ENCODE assay signal across 22 cellular contexts in the genomic region with DNA sequence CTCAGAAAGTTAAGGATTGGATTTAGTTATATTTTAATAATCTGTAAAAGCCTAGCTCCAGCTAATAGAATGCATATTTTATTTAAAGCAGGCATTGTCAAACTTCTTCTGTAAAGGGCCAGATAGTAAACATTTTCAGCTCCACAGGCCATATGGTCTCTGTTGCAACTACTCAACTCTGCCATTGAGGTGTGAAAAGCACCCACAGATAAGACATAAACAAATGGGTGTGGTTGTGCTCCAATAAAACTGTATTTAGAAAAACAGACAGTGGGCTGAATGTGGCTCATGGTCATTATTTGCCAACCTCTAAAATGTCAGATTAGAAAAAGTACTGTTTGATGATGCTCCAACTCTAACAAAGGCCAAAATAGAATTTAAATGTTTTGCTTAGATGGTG.
A peak's percentile ranks its signal among the peaks of the same experiment; 100 is the strongest.
DNase-seq lines count a peak whose midpoint lies in the region; ATAC-seq, FAIRE-seq and TF ChIP-seq lines count a peak whose summit lies in the region.
"Had no signal": no experiment of that assay in that cellular context is flagged by ENCODE, and none has a peak within 500 bp of the region (broad histone marks: within the 10 kb centered on the region; RNA-seq: fewer than 3 reads in every experiment).

No MANE protein-coding gene starts in this region.

- TF ChIP-seq CTCF in sigmoid colon (IDR thresholded peaks at IDR 0.05) (no peak), D721Med (IDR thresholded peaks at IDR 0.05; ENCODE audit: insufficient read depth, missing control alignments) (no peak)

- H3K9me3 ChIP-seq in sigmoid colon = no peaks in the 10 kb centered on the region
- H3K9me3 ChIP-seq: MG63 had no signal

- TF ChIP-seq EP300 in sigmoid colon (IDR thresholded peaks at IDR 0.05) = no peak

- H3K4me1 ChIP-seq in sigmoid colon = peaks cover 0 to 32% (median 19%) of the 10 kb centered on the region in 4 donors
- H3K4me1 ChIP-seq: A549, BLaER1, gastrocnemius medialis had no signal

- ATAC-seq in HG02798 (IDR thresholded peaks at IDR 0.05; ENCODE audit: poor library complexity, unreplicated experiment) (no peak), GM19395 (IDR thresholded peaks at IDR 0.05; ENCODE audit: unreplicated experiment) (no peak)
- ATAC-seq: A549, gastrocnemius medialis, HCT116 had no signal

- no peak for TF ChIP-seq POLR2A in sigmoid colon (IDR thresholded peaks at IDR 0.05)

- H3K4me1 Mint-ChIP-seq in activated CD4-positive, alpha-beta T cell treated with anti-CD3 and anti-CD28 coated beads, Interleukin-2, amount 10 ng/mL, durations not matched to agents 24 days and 14 days = peaks cover 66% of the 10 kb centered on the region
- H3K4me1 Mint-ChIP-seq in activated naive CD8-positive, alpha-beta T cell (ENCODE audit: low read depth) = peaks cover 55% of the 10 kb centered on the region
- H3K4me1 Mint-ChIP-seq: memory B cell had no signal

- H3K4me3 ChIP-seq in sigmoid colon = no peak overlapping the region
- H3K4me3 ChIP-seq: A549, BLaER1, cardiac muscle cell, gastrocnemius medialis, MG63 had no signal

- peak; percentile 69 for DNase-seq in activated CD4-positive, alpha-beta T cell treated with anti-CD3 and anti-CD28 coated beads, Interleukin-2, amount 10 ng/mL, durations not matched to agents 24 days and 14 days
- DNase-seq in activated CD4-positive, alpha-beta T cell treated with anti-CD3 and anti-CD28 coated beads, Interleukin-2, amount 50 U/mL, for 48 hours = no peak
- DNase-seq in NCI-H460 (ENCODE audit: extremely low read depth, low read depth) (peak; percentile 59), sigmoid colon (no peak), D721Med (ENCODE audit: insufficient read length, low spot score) (no peak)
- DNase-seq: activated T-cell treated with anti-CD3 and anti-CD28 coated beads, Interleukin-2, amount 50 U/mL, for 4 hours; DMS153; gastrocnemius medialis; MG63; NCI-H226; nephron progenitor cell; posterior cingulate gyrus; small intestine had no signal

- H3K4me3 Mint-ChIP-seq in activated CD4-positive, alpha-beta T cell treated with anti-CD3 and anti-CD28 coated beads, Interleukin-2, amount 10 ng/mL, durations not matched to agents 24 days and 14 days = peak overlapping the region; percentile 53
- H3K4me3 Mint-ChIP-seq in activated naive CD8-positive, alpha-beta T cell = no peak overlapping the region
- H3K4me3 Mint-ChIP-seq: activated T-cell treated with anti-CD3 and anti-CD28 coated beads, Interleukin-2, amount 50 U/mL, for 4 hours; memory B cell; nephron progenitor cell had no signal

- H3K27ac Mint-ChIP-seq in activated CD4-positive, alpha-beta T cell treated with anti-CD3 and anti-CD28 coated beads, Interleukin-2, amount 10 ng/mL, durations not matched to agents 24 days and 14 days = peak overlapping the region; percentile 96
- peak overlapping the region; percentile 88 for H3K27ac Mint-ChIP-seq in activated naive CD8-positive, alpha-beta T cell
- H3K27ac Mint-ChIP-seq: memory B cell, nephron progenitor cell had no signal

- no peaks in the 10 kb centered on the region for H3K27me3 Mint-ChIP-seq in activated CD4-positive, alpha-beta T cell treated with anti-CD3 and anti-CD28 coated beads, Interleukin-2, amount 10 ng/mL, durations not matched to agents 24 days and 14 days
- H3K27me3 Mint-ChIP-seq in activated naive CD8-positive, alpha-beta T cell = no peaks in the 10 kb centered on the region

- no peaks in the 10 kb centered on the region for H3K27me3 ChIP-seq in sigmoid colon
- H3K27me3 ChIP-seq: BLaER1, cardiac muscle cell, MG63 had no signal

- peaks cover 50% of the 10 kb centered on the region for H3K36me3 Mint-ChIP-seq in activated CD4-positive, alpha-beta T cell treated with anti-CD3 and anti-CD28 coated beads, Interleukin-2, amount 10 ng/mL, durations not matched to agents 24 days and 14 days (ENCODE audit: low read depth)
- peaks cover 29% of the 10 kb centered on the region for H3K36me3 Mint-ChIP-seq in activated naive CD8-positive, alpha-beta T cell
- H3K36me3 Mint-ChIP-seq: memory B cell had no signal

- intact Hi-C loops in activated CD4-positive, alpha-beta T cell treated with anti-CD3 and anti-CD28 coated beads, Interleukin-2, amount 10 ng/mL, durations not matched to agents 24 days and 14 days (cut with micrococcal nuclease) = loop anchor here (1.0 to 10.0 kb wide), 17 partner anchors 13 to 1108 kb away; no protein-coding TSS in a partner anchor
- intact Hi-C loops in sigmoid colon (cut with DNase I) = loop anchor here (2.0 to 10.0 kb wide), 3 partner anchors 80 to 568 kb away; no protein-coding TSS in a partner anchor

- no peak for FAIRE-seq in D721Med (lab: Jason Lieb, UNC)
- FAIRE-seq: A549, small intestine had no signal

- H3K27ac ChIP-seq in sigmoid colon = peak overlapping the region in 3 of 4 donors; percentile 68 to 75 (median 69)
- H3K27ac ChIP-seq: A549, BLaER1, cardiac muscle cell, gastrocnemius medialis, HL-60 had no signal

- peaks cover 34% of the 10 kb centered on the region for H3K9me3 Mint-ChIP-seq in activated CD4-positive, alpha-beta T cell treated with anti-CD3 and anti-CD28 coated beads, Interleukin-2, amount 10 ng/mL, durations not matched to agents 24 days and 14 days
- H3K9me3 Mint-ChIP-seq in activated naive CD8-positive, alpha-beta T cell (ENCODE audit: low read depth) = peaks cover 12% of the 10 kb centered on the region
- H3K9me3 Mint-ChIP-seq: memory B cell had no signal

- no peaks in the 10 kb centered on the region for H3K36me3 ChIP-seq in sigmoid colon
- H3K36me3 ChIP-seq: BLaER1, cardiac muscle cell, gastrocnemius medialis, MG63 had no signal

Comparison
In these comparisons a context has a peak if more than half of its experiments do, and no peak if none do; other contexts are left out.
1. DNase-seq: peak in activated CD4-positive, alpha-beta T cell treated with anti-CD3 and anti-CD28 coated beads, Interleukin-2, amount 10 ng/mL, durations not matched to agents 24 days and 14 days (single experiment) and NCI-H460 (single experiment); none in activated CD4-positive, alpha-beta T cell treated with anti-CD3 and anti-CD28 coated beads, Interleukin-2, amount 50 U/mL, for 48 hours (0 of 2), sigmoid colon (single experiment) and D721Med (single experiment).